Comparison of ENCODE assay signal across 29 cellular contexts in genomic region chr7:27759491-27759890, GRCh38.
"Had no signal": no experiment of that assay in that cellular context is flagged by ENCODE, and none has a peak within 500 bp of the region (broad histone marks: within the 10 kb centered on the region; RNA-seq: fewer than 3 reads in every experiment).

No MANE protein-coding gene starts in this region.

- H3K4me1 ChIP-seq: neural progenitor cell, suprapubic skin, upper lobe of right lung had no signal

- H3K27ac ChIP-seq: left ventricle myocardium inferior, neural progenitor cell, neutrophil, parathyroid adenoma, skin epidermis, spleen, suprapubic skin, thoracic aorta, tibial artery, upper lobe of right lung had no signal

- ATAC-seq: natural killer cell; right cardiac atrium; sciatic nerve; stimulated activated effector memory CD8-positive, alpha-beta T cell treated with anti-CD3 and anti-CD28 coated beads, Interleukin-12 subunit alpha, Interleukin-12 subunit beta, amount 100 ng/mL, for 72 hours; upper lobe of right lung had no signal

- H3K27me3 ChIP-seq: neural progenitor cell, neutrophil, spleen, suprapubic skin, tibial artery, upper lobe of right lung had no signal

- H2AFZ ChIP-seq: neural progenitor cell, parathyroid adenoma had no signal

- H3K9me3 Mint-ChIP-seq: immature natural killer cell; natural killer cell; stimulated activated effector memory CD8-positive, alpha-beta T cell treated with anti-CD3 and anti-CD28 coated beads, Interleukin-12 subunit alpha, Interleukin-12 subunit beta, amount 100 ng/mL, for 72 hours had no signal

- H3K27ac Mint-ChIP-seq: immature natural killer cell; mesothelial cell of epicardium; naive B cell; nephron progenitor cell; neural progenitor cell; progenitor cell of endocrine pancreas; stimulated activated effector memory CD8-positive, alpha-beta T cell treated with anti-CD3 and anti-CD28 coated beads, Interleukin-12 subunit alpha, Interleukin-12 subunit beta, amount 100 ng/mL, for 72 hours; stimulated activated naive CD8-positive, alpha-beta T cell treated with anti-CD3 and anti-CD28 coated beads, Interleukin-15, Interleukin-2, amounts not matched to agents 100 ng/mL and 50 ng/mL, for 24 hours had no signal

- H3K9ac ChIP-seq: neural progenitor cell, parathyroid adenoma had no signal

- H3K4me3 Mint-ChIP-seq: immature natural killer cell; mesothelial cell of epicardium; naive B cell; natural killer cell; nephron progenitor cell; neural progenitor cell; stimulated activated effector memory CD8-positive, alpha-beta T cell treated with anti-CD3 and anti-CD28 coated beads, Interleukin-12 subunit alpha, Interleukin-12 subunit beta, amount 100 ng/mL, for 72 hours; stimulated activated naive CD8-positive, alpha-beta T cell treated with anti-CD3 and anti-CD28 coated beads, Interleukin-15, Interleukin-2, amounts not matched to agents 100 ng/mL and 50 ng/mL, for 24 hours had no signal

- DNase-seq: hypothalamus; immature natural killer cell; islet precursor cell; left ventricle myocardium inferior; mesendoderm; naive B cell; natural killer cell; nephron progenitor cell; occipital lobe; retina; right cardiac atrium; spleen; stimulated activated CD4-positive, alpha-beta T cell treated with anti-CD3 and anti-CD28 coated beads, Interleukin-4, amount 100 ng/mL, for 24 hours; stimulated activated naive CD4-positive, alpha-beta T cell; tibial artery; trophoblast cell; upper lobe of right lung had no signal

- H3K4me2 ChIP-seq: neural progenitor cell had no signal

- H3K27me3 Mint-ChIP-seq: naive B cell; progenitor cell of endocrine pancreas; stimulated activated naive CD8-positive, alpha-beta T cell treated with anti-CD3 and anti-CD28 coated beads, Interleukin-15, Interleukin-2, amounts not matched to agents 100 ng/mL and 50 ng/mL, for 24 hours had no signal

- H3K9me3 ChIP-seq: neutrophil, spleen, suprapubic skin, thoracic aorta, tibial artery, upper lobe of right lung had no signal

- H3K4me3 ChIP-seq: left ventricle myocardium inferior, lung, neural progenitor cell, skin epidermis, spleen, suprapubic skin, thoracic aorta, tibial artery, upper lobe of right lung had no signal

- H3K4me1 Mint-ChIP-seq: nephron progenitor cell, neural progenitor cell had no signal
